2 cellular contexts compared by ENCODE assay signal in the genomic region with DNA sequence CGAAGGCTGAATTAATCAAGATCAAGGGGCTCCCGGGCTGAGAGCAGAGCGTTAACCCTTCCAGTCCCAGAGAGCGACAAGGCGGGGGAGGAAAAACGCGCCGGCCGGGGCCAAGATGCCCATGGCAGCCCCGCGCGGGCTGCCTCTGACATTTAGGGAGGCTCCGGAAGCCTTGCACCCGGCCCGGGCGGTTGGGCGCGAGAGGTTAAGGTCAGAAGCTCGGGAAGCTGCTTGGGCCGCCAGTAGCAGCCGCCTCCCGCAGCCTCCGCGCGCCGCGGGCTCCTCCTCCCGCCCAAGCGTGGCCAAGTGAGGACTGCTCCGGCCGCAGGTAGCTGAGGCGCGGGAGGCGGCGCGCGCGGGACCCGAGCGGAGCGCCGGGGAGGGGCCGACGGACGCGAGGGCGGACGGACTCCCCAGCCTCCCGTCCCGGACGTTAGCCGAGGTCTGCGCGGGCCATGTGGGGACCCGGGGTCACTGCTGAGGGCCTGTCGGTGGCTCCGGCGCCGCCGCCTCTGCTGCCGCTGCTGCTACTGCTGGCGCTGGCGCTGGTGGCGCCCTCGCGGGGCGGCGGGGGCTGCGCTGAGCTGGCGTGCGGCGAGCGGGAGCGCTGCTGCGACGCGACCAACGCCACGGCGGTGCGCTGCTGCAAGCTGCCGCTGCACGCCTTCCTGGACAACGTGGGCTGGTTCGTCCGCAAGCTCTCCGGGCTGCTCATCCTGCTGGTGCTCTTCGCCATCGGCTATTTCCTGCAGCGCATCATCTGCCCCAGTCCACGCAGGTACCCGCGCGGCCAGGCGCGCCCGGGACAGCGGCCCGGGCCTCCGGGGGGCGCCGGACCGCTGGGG.
TF ChIP-seq lines count a peak whose summit lies in the region.

A gene (plus strand): TSS at position 242 of the 845 bp plus-strand sequence. CDS start 214 bp downstream, at position 456.

TF ChIP-seq in HEK293, 187 proteins besides CTCF, POLR2A, EP300 and RAD21 (continued from another document and continues in another):
- TF ChIP-seq, protein P1, sequence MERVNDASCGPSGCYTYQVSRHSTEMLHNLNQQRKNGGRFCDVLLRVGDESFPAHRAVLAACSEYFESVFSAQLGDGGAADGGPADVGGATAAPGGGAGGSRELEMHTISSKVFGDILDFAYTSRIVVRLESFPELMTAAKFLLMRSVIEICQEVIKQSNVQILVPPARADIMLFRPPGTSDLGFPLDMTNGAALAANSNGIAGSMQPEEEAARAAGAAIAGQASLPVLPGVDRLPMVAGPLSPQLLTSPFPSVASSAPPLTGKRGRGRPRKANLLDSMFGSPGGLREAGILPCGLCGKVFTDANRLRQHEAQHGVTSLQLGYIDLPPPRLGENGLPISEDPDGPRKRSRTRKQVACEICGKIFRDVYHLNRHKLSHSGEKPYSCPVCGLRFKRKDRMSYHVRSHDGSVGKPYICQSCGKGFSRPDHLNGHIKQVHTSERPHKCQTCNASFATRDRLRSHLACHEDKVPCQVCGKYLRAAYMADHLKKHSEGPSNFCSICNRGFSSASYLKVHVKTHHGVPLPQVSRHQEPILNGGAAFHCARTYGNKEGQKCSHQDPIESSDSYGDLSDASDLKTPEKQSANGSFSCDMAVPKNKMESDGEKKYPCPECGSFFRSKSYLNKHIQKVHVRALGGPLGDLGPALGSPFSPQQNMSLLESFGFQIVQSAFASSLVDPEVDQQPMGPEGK (tag by site-specific recombination; IDR thresholded peaks at IDR 0.05) = peak; percentile 44; the same call in 1 of the 2 replicates
- TF ChIP-seq ZNF501 (tag by site-specific recombination; IDR thresholded peaks at IDR 0.05) = peak; percentile 58
- peak; percentile 74; the same call in 1 of the 2 replicates for TF ChIP-seq ZNF660 (tag by site-specific recombination; IDR thresholded peaks at IDR 0.05)
- peak; percentile 44 for TF ChIP-seq SP3 (tag by site-specific recombination; IDR thresholded peaks at IDR 0.05)
- TF ChIP-seq SP2 (tag by site-specific recombination; IDR thresholded peaks at IDR 0.05) = 0 out of 2 replicates have a peak, but pooled peaks have one; percentile 23
- peak; percentile 44 for TF ChIP-seq GLIS1 (tag by site-specific recombination; IDR thresholded peaks at IDR 0.05)
- TF ChIP-seq, protein P2, sequence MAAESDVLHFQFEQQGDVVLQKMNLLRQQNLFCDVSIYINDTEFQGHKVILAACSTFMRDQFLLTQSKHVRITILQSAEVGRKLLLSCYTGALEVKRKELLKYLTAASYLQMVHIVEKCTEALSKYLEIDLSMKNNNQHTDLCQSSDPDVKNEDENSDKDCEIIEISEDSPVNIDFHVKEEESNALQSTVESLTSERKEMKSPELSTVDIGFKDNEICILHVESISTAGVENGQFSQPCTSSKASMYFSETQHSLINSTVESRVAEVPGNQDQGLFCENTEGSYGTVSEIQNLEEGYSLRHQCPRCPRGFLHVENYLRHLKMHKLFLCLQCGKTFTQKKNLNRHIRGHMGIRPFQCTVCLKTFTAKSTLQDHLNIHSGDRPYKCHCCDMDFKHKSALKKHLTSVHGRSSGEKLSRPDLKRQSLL (tag by site-specific recombination; IDR thresholded peaks at IDR 0.05) = 0 out of 2 replicates have a peak, but pooled peaks have one; percentile 19
- TF ChIP-seq EGR2 (tag by site-specific recombination; IDR thresholded peaks at IDR 0.05; ENCODE audit: low read depth) = peak; percentile 51
- peak; percentile 66 for TF ChIP-seq ZFHX2 (tag by site-specific recombination; conservative IDR thresholded peaks at IDR 0.05)
- TF ChIP-seq, protein P3, sequence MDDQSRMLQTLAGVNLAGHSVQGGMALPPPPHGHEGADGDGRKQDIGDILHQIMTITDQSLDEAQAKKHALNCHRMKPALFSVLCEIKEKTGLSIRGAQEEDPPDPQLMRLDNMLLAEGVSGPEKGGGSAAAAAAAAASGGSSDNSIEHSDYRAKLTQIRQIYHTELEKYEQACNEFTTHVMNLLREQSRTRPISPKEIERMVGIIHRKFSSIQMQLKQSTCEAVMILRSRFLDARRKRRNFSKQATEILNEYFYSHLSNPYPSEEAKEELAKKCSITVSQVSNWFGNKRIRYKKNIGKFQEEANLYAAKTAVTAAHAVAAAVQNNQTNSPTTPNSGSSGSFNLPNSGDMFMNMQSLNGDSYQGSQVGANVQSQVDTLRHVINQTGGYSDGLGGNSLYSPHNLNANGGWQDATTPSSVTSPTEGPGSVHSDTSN (CRISPR knock-in tag; IDR thresholded peaks at IDR 0.05) = peak; percentile 55; the same call in 1 of the 2 replicates
- TF ChIP-seq, protein P4, sequence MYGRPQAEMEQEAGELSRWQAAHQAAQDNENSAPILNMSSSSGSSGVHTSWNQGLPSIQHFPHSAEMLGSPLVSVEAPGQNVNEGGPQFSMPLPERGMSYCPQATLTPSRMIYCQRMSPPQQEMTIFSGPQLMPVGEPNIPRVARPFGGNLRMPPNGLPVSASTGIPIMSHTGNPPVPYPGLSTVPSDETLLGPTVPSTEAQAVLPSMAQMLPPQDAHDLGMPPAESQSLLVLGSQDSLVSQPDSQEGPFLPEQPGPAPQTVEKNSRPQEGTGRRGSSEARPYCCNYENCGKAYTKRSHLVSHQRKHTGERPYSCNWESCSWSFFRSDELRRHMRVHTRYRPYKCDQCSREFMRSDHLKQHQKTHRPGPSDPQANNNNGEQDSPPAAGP (tag by site-specific recombination; IDR thresholded peaks at IDR 0.05) = 0 out of 2 replicates have a peak, but pooled peaks have one; percentile 32
- TF ChIP-seq SP7 (tag by site-specific recombination; IDR thresholded peaks at IDR 0.05) = peak; percentile 33; the same call in 1 of the 2 replicates
- peak; percentile 34; the same call in 1 of the 2 replicates for TF ChIP-seq ZXDB (tag by site-specific recombination; IDR thresholded peaks at IDR 0.05)
- TF ChIP-seq ZEB2 (tag by site-specific recombination; IDR thresholded peaks at IDR 0.05) = 0 out of 2 replicates have a peak, but pooled peaks have one; percentile 36
- TF ChIP-seq ZNF324 (tag by site-specific recombination; IDR thresholded peaks at IDR 0.05) = 0 out of 2 replicates have a peak, but pooled peaks have one; percentile 29
- TF ChIP-seq ZSCAN30 (tag by site-specific recombination; IDR thresholded peaks at IDR 0.05) = peak; percentile 47
- TF ChIP-seq MZF1 (tag by site-specific recombination; IDR thresholded peaks at IDR 0.05; ENCODE audit: borderline replicate concordance) = no peak
- TF ChIP-seq, protein P5, sequence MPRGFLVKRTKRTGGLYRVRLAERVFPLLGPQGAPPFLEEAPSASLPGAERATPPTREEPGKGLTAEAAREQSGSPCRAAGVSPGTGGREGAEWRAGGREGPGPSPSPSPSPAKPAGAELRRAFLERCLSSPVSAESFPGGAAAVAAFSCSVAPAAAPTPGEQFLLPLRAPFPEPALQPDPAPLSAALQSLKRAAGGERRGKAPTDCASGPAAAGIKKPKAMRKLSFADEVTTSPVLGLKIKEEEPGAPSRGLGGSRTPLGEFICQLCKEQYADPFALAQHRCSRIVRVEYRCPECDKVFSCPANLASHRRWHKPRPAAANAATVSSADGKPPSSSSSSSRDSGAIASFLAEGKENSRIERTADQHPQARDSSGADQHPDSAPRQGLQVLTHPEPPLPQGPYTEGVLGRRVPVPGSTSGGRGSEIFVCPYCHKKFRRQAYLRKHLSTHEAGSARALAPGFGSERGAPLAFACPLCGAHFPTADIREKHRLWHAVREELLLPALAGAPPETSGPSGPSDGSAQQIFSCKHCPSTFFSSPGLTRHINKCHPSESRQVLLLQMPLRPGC (tag by site-specific recombination; IDR thresholded peaks at IDR 0.05) = no peak

TF ChIP-seq in K562, 482 proteins besides CTCF, POLR2A, EP300 and RAD21 (continued from another document and continues in another):
- TF ChIP-seq, protein P6, sequence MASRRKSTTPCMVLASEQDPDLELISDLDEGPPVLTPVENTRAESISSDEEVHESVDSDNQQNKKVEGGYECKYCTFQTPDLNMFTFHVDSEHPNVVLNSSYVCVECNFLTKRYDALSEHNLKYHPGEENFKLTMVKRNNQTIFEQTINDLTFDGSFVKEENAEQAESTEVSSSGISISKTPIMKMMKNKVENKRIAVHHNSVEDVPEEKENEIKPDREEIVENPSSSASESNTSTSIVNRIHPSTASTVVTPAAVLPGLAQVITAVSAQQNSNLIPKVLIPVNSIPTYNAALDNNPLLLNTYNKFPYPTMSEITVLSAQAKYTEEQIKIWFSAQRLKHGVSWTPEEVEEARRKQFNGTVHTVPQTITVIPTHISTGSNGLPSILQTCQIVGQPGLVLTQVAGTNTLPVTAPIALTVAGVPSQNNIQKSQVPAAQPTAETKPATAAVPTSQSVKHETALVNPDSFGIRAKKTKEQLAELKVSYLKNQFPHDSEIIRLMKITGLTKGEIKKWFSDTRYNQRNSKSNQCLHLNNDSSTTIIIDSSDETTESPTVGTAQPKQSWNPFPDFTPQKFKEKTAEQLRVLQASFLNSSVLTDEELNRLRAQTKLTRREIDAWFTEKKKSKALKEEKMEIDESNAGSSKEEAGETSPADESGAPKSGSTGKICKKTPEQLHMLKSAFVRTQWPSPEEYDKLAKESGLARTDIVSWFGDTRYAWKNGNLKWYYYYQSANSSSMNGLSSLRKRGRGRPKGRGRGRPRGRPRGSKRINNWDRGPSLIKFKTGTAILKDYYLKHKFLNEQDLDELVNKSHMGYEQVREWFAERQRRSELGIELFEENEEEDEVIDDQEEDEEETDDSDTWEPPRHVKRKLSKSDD (conservative IDR thresholded peaks at IDR 0.05; ENCODE audit: low read length) = no peak
- TF ChIP-seq TEAD1 (CRISPR knock-in tag; IDR thresholded peaks at IDR 0.05) = peak in 1 of 2 experiments; percentile 63; a peak in 1 of 4 replicates
- TF ChIP-seq SMC3 (conservative IDR thresholded peaks at IDR 0.05; ENCODE audit: insufficient read depth, low read depth, low read length) = 0 out of 2 replicates have a peak, but pooled peaks have one; percentile 18
- TF ChIP-seq, protein P7, sequence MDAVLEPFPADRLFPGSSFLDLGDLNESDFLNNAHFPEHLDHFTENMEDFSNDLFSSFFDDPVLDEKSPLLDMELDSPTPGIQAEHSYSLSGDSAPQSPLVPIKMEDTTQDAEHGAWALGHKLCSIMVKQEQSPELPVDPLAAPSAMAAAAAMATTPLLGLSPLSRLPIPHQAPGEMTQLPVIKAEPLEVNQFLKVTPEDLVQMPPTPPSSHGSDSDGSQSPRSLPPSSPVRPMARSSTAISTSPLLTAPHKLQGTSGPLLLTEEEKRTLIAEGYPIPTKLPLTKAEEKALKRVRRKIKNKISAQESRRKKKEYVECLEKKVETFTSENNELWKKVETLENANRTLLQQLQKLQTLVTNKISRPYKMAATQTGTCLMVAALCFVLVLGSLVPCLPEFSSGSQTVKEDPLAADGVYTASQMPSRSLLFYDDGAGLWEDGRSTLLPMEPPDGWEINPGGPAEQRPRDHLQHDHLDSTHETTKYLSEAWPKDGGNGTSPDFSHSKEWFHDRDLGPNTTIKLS (IDR thresholded peaks at IDR 0.05; ENCODE audit: borderline replicate concordance, low read depth) = peak; percentile 62; the same call in 1 of the 2 replicates
- no peak for TF ChIP-seq BACH1 (tag; IDR thresholded peaks at IDR 0.05)
- TF ChIP-seq KHSRP (IDR thresholded peaks at IDR 0.05) = no peak
- no peak for TF ChIP-seq STAT5B (CRISPR knock-in tag; IDR thresholded peaks at IDR 0.05)
- TF ChIP-seq, protein P8, sequence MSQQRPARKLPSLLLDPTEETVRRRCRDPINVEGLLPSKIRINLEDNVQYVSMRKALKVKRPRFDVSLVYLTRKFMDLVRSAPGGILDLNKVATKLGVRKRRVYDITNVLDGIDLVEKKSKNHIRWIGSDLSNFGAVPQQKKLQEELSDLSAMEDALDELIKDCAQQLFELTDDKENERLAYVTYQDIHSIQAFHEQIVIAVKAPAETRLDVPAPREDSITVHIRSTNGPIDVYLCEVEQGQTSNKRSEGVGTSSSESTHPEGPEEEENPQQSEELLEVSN (IDR thresholded peaks at IDR 0.05; ENCODE audit: borderline replicate concordance in 1 of 2, extremely low read depth in 1 of 2, insufficient read depth in 1 of 2, insufficient read length in 1 of 2, low read depth in 1 of 2, low read length in 1 of 2, poor library complexity in 1 of 2, severe bottlenecking in 1 of 2) = peak; percentile 92 to 93
- TF ChIP-seq SNRNP70 (optimal IDR thresholded peaks at IDR 0.05; ENCODE audit: low read depth, low read length) = no peak
- peak; percentile 31; the same call in 1 of the 2 replicates for TF ChIP-seq GABPB1 (CRISPR knock-in tag; IDR thresholded peaks at IDR 0.05)
- no peak for TF ChIP-seq EZH2 (IDR thresholded peaks at IDR 0.05; ENCODE audit: borderline replicate concordance, low read depth, low read length)
- 0 out of 2 replicates have a peak, but pooled peaks have one; percentile 5 for TF ChIP-seq ZNF24 (IDR thresholded peaks at IDR 0.05)
- TF ChIP-seq ARID2 (IDR thresholded peaks at IDR 0.05) = no peak
- TF ChIP-seq, protein P9, sequence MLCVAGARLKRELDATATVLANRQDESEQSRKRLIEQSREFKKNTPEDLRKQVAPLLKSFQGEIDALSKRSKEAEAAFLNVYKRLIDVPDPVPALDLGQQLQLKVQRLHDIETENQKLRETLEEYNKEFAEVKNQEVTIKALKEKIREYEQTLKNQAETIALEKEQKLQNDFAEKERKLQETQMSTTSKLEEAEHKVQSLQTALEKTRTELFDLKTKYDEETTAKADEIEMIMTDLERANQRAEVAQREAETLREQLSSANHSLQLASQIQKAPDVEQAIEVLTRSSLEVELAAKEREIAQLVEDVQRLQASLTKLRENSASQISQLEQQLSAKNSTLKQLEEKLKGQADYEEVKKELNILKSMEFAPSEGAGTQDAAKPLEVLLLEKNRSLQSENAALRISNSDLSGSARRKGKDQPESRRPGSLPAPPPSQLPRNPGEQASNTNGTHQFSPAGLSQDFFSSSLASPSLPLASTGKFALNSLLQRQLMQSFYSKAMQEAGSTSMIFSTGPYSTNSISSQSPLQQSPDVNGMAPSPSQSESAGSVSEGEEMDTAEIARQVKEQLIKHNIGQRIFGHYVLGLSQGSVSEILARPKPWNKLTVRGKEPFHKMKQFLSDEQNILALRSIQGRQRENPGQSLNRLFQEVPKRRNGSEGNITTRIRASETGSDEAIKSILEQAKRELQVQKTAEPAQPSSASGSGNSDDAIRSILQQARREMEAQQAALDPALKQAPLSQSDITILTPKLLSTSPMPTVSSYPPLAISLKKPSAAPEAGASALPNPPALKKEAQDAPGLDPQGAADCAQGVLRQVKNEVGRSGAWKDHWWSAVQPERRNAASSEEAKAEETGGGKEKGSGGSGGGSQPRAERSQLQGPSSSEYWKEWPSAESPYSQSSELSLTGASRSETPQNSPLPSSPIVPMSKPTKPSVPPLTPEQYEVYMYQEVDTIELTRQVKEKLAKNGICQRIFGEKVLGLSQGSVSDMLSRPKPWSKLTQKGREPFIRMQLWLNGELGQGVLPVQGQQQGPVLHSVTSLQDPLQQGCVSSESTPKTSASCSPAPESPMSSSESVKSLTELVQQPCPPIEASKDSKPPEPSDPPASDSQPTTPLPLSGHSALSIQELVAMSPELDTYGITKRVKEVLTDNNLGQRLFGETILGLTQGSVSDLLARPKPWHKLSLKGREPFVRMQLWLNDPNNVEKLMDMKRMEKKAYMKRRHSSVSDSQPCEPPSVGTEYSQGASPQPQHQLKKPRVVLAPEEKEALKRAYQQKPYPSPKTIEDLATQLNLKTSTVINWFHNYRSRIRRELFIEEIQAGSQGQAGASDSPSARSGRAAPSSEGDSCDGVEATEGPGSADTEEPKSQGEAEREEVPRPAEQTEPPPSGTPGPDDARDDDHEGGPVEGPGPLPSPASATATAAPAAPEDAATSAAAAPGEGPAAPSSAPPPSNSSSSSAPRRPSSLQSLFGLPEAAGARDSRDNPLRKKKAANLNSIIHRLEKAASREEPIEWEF (CRISPR knock-in tag; IDR thresholded peaks at IDR 0.05) = no peak
- no peak for TF ChIP-seq ZSCAN29 (IDR thresholded peaks at IDR 0.05)
- TF ChIP-seq KAT8 (IDR thresholded peaks at IDR 0.05; ENCODE audit: low read depth) = no peak
- TF ChIP-seq ARID1B (IDR thresholded peaks at IDR 0.05) = peak; percentile 15; the same call in 1 of the 2 replicates
- no peak for TF ChIP-seq SREBF1 (IDR thresholded peaks at IDR 0.05; ENCODE audit: borderline replicate concordance, low read depth, low read length)
- no peak for TF ChIP-seq SIN3B (IDR thresholded peaks at IDR 0.05; ENCODE audit: low read depth)
- TF ChIP-seq RBM34 (IDR thresholded peaks at IDR 0.05; ENCODE audit: borderline replicate concordance, insufficient read depth, low read length) = 0 out of 2 replicates have a peak, but pooled peaks have one; percentile 37
